Comparison of ENCODE assay signal across 25 cellular contexts in the genomic region with DNA sequence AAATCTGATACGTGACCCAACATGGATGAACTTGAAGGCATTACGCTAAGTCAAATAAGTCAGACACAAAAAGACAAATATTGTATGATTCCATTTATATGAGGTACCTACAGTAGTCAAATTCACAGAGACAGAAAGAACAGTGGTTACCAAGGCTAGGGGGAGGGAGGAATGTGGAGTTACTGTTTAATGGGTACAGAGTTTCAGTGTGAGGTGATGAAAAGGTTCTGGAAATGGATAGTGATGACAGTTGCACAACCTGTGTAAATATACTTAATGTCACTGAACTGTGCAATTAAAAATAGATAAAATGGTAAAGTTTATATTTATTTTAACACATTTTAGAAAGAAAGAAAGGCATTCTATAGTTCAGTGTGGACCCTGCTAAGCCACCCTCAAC. TPM values are rescaled to one million over a fixed set of nuclear protein-coding genes. Genes with fewer than 3 reads are reported as not detected.
"Had no signal": no experiment of that assay in that cellular context is flagged by ENCODE, and none has a peak within 500 bp of the region (broad histone marks: within the 10 kb centered on the region; RNA-seq: fewer than 3 reads in every experiment).

No MANE protein-coding gene starts in this region.

- H3K4me3 ChIP-seq: coronary artery, esophagus squamous epithelium, gastrocnemius medialis, heart right ventricle, left ventricle myocardium inferior, lower lobe of right lung, mucosa of descending colon had no signal

- FAIRE-seq: colon, endometrium, keratinocyte had no signal

- H3K9me3 ChIP-seq: gastrocnemius medialis, lower lobe of right lung had no signal

- ATAC-seq: effector memory CD8-positive, alpha-beta T cell; esophagus mucosa; gastrocnemius medialis; heart right ventricle; left cardiac atrium; lower lobe of right lung; mucosa of descending colon had no signal

- H3K27me3 ChIP-seq: esophagus squamous epithelium, gastrocnemius medialis had no signal

- H3K4me1 ChIP-seq: gastrocnemius medialis, left ventricle myocardium inferior, lower lobe of right lung had no signal

- DNase-seq: effector CD8-positive, alpha-beta T cell; effector memory CD8-positive, alpha-beta T cell; endodermal cell; erythroblast; esophagus squamous epithelium; foreskin fibroblast; foreskin melanocyte; gastrocnemius medialis; glutamatergic neuron; head of caudate nucleus; heart right ventricle; hippocampal formation; immature natural killer cell; left cardiac atrium; left ventricle myocardium inferior; lower lobe of right lung; mesenchymal stem cell; mucosa of descending colon; naive B cell had no signal

- H3K36me3 ChIP-seq: esophagus squamous epithelium, gastrocnemius medialis, heart right ventricle, left ventricle myocardium inferior, lower lobe of right lung had no signal

- H3K27ac ChIP-seq: coronary artery, epithelial cell of prostate, esophagus squamous epithelium, gastrocnemius medialis, heart right ventricle, left ventricle myocardium inferior, lower lobe of right lung had no signal

RNA-seq across cellular contexts. Expression of gene TMEM45B, which starts 24.1 kb away (rescaled TPM):
- total RNA-seq: endodermal cell, left cardiac atrium, left ventricle myocardium inferior had no signal
- polyA plus RNA-seq: heart right ventricle had no signal
